In the genomic region with DNA sequence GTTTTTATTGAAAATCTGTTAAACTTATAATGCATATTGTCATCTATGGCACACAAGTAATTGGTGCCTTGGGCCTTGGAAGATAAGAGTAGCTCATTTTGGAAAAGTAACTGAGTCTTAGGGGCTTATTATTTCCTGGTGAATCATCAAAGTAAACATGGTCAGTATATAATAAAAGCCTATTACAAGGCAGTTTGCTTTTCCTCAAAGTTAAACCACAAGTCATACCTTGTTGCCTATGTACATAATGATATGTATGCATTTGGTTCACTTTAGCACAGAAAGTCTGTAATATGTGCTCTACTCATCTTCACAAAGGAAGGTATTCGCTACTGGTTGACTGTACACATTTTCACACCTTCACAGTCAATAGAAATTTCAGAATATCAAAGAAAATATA, we compare ENCODE assay signal across 1 cellular context.
TF ChIP-seq lines count a peak whose summit lies in the region.

No MANE protein-coding gene starts in this region.

TF ChIP-seq in HepG2, 621 proteins besides CTCF, POLR2A, EP300 and RAD21 (continues in another document):
- TF ChIP-seq, protein P1, sequence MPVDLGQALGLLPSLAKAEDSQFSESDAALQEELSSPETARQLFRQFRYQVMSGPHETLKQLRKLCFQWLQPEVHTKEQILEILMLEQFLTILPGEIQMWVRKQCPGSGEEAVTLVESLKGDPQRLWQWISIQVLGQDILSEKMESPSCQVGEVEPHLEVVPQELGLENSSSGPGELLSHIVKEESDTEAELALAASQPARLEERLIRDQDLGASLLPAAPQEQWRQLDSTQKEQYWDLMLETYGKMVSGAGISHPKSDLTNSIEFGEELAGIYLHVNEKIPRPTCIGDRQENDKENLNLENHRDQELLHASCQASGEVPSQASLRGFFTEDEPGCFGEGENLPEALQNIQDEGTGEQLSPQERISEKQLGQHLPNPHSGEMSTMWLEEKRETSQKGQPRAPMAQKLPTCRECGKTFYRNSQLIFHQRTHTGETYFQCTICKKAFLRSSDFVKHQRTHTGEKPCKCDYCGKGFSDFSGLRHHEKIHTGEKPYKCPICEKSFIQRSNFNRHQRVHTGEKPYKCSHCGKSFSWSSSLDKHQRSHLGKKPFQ (CRISPR knock-in tag; IDR thresholded peaks at IDR 0.05; ENCODE audit: insufficient replicate concordance), result no peak
- TF ChIP-seq MIER3 (CRISPR knock-in tag; IDR thresholded peaks at IDR 0.05; ENCODE audit: borderline replicate concordance) (0 out of 2 replicates have a peak, but pooled peaks have one; percentile 47), ARNT2 (CRISPR knock-in tag; IDR thresholded peaks at IDR 0.05; ENCODE audit: low read depth) (no peak), HCFC1 (IDR thresholded peaks at IDR 0.05; ENCODE audit: low read depth, low read length) (no peak), SMAD3 (CRISPR knock-in tag; IDR thresholded peaks at IDR 0.05) (no peak), ZC3H13 (CRISPR knock-in tag; IDR thresholded peaks at IDR 0.05) (no peak), ELF3 (CRISPR knock-in tag; IDR thresholded peaks at IDR 0.05) (peak; percentile 76), RARA (CRISPR knock-in tag; IDR thresholded peaks at IDR 0.05) (peak; percentile 68), SPEN (CRISPR knock-in tag; IDR thresholded peaks at IDR 0.05; ENCODE audit: low read depth) (no peak), NCOR1 (IDR thresholded peaks at IDR 0.05; ENCODE audit: borderline replicate concordance, low read length) (no peak), EED (CRISPR knock-in tag; IDR thresholded peaks at IDR 0.05) (no peak), YY1 (IDR thresholded peaks at IDR 0.05; ENCODE audit: insufficient read depth, insufficient replicate concordance, low read depth, low read length) (no peak), HMG20B (CRISPR knock-in tag; conservative IDR thresholded peaks at IDR 0.05) (no peak), PPARG (CRISPR knock-in tag; conservative IDR thresholded peaks at IDR 0.05) (peak; percentile 48; the same call in 1 of the 2 replicates), NONO (IDR thresholded peaks at IDR 0.05) (no peak), NONO (CRISPR knock-in tag; conservative IDR thresholded peaks at IDR 0.05) (no peak)
- TF ChIP-seq, protein P2, sequence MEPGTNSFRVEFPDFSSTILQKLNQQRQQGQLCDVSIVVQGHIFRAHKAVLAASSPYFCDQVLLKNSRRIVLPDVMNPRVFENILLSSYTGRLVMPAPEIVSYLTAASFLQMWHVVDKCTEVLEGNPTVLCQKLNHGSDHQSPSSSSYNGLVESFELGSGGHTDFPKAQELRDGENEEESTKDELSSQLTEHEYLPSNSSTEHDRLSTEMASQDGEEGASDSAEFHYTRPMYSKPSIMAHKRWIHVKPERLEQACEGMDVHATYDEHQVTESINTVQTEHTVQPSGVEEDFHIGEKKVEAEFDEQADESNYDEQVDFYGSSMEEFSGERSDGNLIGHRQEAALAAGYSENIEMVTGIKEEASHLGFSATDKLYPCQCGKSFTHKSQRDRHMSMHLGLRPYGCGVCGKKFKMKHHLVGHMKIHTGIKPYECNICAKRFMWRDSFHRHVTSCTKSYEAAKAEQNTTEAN (CRISPR knock-in tag; conservative IDR thresholded peaks at IDR 0.05), result no peak
- TF ChIP-seq, protein P3, sequence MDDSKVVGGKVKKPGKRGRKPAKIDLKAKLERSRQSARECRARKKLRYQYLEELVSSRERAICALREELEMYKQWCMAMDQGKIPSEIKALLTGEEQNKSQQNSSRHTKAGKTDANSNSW (CRISPR knock-in tag; IDR thresholded peaks at IDR 0.05; ENCODE audit: borderline replicate concordance), result no peak
- TF ChIP-seq, protein P4, sequence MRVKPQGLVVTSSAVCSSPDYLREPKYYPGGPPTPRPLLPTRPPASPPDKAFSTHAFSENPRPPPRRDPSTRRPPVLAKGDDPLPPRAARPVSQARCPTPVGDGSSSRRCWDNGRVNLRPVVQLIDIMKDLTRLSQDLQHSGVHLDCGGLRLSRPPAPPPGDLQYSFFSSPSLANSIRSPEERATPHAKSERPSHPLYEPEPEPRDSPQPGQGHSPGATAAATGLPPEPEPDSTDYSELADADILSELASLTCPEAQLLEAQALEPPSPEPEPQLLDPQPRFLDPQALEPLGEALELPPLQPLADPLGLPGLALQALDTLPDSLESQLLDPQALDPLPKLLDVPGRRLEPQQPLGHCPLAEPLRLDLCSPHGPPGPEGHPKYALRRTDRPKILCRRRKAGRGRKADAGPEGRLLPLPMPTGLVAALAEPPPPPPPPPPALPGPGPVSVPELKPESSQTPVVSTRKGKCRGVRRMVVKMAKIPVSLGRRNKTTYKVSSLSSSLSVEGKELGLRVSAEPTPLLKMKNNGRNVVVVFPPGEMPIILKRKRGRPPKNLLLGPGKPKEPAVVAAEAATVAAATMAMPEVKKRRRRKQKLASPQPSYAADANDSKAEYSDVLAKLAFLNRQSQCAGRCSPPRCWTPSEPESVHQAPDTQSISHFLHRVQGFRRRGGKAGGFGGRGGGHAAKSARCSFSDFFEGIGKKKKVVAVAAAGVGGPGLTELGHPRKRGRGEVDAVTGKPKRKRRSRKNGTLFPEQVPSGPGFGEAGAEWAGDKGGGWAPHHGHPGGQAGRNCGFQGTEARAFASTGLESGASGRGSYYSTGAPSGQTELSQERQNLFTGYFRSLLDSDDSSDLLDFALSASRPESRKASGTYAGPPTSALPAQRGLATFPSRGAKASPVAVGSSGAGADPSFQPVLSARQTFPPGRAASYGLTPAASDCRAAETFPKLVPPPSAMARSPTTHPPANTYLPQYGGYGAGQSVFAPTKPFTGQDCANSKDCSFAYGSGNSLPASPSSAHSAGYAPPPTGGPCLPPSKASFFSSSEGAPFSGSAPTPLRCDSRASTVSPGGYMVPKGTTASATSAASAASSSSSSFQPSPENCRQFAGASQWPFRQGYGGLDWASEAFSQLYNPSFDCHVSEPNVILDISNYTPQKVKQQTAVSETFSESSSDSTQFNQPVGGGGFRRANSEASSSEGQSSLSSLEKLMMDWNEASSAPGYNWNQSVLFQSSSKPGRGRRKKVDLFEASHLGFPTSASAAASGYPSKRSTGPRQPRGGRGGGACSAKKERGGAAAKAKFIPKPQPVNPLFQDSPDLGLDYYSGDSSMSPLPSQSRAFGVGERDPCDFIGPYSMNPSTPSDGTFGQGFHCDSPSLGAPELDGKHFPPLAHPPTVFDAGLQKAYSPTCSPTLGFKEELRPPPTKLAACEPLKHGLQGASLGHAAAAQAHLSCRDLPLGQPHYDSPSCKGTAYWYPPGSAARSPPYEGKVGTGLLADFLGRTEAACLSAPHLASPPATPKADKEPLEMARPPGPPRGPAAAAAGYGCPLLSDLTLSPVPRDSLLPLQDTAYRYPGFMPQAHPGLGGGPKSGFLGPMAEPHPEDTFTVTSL (CRISPR knock-in tag; IDR thresholded peaks at IDR 0.05; ENCODE audit: borderline replicate concordance), result 0 out of 2 replicates have a peak, but pooled peaks have one; percentile 21
- TF ChIP-seq, protein P5, sequence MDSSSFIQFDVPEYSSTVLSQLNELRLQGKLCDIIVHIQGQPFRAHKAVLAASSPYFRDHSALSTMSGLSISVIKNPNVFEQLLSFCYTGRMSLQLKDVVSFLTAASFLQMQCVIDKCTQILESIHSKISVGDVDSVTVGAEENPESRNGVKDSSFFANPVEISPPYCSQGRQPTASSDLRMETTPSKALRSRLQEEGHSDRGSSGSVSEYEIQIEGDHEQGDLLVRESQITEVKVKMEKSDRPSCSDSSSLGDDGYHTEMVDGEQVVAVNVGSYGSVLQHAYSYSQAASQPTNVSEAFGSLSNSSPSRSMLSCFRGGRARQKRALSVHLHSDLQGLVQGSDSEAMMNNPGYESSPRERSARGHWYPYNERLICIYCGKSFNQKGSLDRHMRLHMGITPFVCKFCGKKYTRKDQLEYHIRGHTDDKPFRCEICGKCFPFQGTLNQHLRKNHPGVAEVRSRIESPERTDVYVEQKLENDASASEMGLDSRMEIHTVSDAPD (CRISPR knock-in tag; IDR thresholded peaks at IDR 0.05), result no peak
- TF ChIP-seq, protein P6, sequence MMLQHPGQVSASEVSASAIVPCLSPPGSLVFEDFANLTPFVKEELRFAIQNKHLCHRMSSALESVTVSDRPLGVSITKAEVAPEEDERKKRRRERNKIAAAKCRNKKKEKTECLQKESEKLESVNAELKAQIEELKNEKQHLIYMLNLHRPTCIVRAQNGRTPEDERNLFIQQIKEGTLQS (CRISPR knock-in tag; IDR thresholded peaks at IDR 0.05), result peak; percentile 58; the same call in 1 of the 2 replicates
- TF ChIP-seq, protein P7, sequence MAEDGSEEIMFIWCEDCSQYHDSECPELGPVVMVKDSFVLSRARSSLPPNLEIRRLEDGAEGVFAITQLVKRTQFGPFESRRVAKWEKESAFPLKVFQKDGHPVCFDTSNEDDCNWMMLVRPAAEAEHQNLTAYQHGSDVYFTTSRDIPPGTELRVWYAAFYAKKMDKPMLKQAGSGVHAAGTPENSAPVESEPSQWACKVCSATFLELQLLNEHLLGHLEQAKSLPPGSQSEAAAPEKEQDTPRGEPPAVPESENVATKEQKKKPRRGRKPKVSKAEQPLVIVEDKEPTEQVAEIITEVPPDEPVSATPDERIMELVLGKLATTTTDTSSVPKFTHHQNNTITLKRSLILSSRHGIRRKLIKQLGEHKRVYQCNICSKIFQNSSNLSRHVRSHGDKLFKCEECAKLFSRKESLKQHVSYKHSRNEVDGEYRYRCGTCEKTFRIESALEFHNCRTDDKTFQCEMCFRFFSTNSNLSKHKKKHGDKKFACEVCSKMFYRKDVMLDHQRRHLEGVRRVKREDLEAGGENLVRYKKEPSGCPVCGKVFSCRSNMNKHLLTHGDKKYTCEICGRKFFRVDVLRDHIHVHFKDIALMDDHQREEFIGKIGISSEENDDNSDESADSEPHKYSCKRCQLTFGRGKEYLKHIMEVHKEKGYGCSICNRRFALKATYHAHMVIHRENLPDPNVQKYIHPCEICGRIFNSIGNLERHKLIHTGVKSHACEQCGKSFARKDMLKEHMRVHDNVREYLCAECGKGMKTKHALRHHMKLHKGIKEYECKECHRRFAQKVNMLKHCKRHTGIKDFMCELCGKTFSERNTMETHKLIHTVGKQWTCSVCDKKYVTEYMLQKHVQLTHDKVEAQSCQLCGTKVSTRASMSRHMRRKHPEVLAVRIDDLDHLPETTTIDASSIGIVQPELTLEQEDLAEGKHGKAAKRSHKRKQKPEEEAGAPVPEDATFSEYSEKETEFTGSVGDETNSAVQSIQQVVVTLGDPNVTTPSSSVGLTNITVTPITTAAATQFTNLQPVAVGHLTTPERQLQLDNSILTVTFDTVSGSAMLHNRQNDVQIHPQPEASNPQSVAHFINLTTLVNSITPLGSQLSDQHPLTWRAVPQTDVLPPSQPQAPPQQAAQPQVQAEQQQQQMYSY (CRISPR knock-in tag; IDR thresholded peaks at IDR 0.05), result no peak
- TF ChIP-seq, protein P8, sequence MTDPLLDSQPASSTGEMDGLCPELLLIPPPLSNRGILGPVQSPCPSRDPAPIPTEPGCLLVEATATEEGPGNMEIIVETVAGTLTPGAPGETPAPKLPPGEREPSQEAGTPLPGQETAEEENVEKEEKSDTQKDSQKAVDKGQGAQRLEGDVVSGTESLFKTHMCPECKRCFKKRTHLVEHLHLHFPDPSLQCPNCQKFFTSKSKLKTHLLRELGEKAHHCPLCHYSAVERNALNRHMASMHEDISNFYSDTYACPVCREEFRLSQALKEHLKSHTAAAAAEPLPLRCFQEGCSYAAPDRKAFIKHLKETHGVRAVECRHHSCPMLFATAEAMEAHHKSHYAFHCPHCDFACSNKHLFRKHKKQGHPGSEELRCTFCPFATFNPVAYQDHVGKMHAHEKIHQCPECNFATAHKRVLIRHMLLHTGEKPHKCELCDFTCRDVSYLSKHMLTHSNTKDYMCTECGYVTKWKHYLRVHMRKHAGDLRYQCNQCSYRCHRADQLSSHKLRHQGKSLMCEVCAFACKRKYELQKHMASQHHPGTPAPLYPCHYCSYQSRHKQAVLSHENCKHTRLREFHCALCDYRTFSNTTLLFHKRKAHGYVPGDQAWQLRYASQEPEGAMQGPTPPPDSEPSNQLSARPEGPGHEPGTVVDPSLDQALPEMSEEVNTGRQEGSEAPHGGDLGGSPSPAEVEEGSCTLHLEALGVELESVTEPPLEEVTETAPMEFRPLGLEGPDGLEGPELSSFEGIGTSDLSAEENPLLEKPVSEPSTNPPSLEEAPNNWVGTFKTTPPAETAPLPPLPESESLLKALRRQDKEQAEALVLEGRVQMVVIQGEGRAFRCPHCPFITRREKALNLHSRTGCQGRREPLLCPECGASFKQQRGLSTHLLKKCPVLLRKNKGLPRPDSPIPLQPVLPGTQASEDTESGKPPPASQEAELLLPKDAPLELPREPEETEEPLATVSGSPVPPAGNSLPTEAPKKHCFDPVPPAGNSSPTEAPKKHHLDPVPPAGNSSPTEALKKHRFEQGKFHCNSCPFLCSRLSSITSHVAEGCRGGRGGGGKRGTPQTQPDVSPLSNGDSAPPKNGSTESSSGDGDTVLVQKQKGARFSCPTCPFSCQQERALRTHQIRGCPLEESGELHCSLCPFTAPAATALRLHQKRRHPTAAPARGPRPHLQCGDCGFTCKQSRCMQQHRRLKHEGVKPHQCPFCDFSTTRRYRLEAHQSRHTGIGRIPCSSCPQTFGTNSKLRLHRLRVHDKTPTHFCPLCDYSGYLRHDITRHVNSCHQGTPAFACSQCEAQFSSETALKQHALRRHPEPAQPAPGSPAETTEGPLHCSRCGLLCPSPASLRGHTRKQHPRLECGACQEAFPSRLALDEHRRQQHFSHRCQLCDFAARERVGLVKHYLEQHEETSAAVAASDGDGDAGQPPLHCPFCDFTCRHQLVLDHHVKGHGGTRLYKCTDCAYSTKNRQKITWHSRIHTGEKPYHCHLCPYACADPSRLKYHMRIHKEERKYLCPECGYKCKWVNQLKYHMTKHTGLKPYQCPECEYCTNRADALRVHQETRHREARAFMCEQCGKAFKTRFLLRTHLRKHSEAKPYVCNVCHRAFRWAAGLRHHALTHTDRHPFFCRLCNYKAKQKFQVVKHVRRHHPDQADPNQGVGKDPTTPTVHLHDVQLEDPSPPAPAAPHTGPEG (CRISPR knock-in tag; IDR thresholded peaks at IDR 0.05), result no peak
